19 cellular contexts compared by ENCODE assay signal in genomic region chr16:88965411-88965810, GRCh38. TPM values are rescaled to one million over a fixed set of nuclear protein-coding genes. Genes with fewer than 3 reads are reported as not detected.
"Had no signal": no experiment of that assay in that cellular context is flagged by ENCODE, and none has a peak within 500 bp of the region (broad histone marks: within the 10 kb centered on the region; RNA-seq: fewer than 3 reads in every experiment).

No MANE protein-coding gene starts in this region.

- H3K27me3 ChIP-seq: ascending aorta had no signal

- ATAC-seq: activated CD4-positive, CD25-positive, alpha-beta regulatory T cell treated with anti-CD3 and anti-CD28 coated beads, Interleukin-2, amount 50 U/mL, for 24 hours; activated T-helper 17 cell treated with anti-CD3 and anti-CD28 coated beads, Interleukin-2, amount 50 U/mL, for 72 hours; effector memory CD8-positive, alpha-beta T cell; foreskin keratinocyte; stimulated activated naive CD8-positive, alpha-beta T cell treated with anti-CD3 and anti-CD28 coated beads, Interleukin-15, Interleukin-2, amounts not matched to agents 100 U/mL and 50 U/mL, for 24 hours had no signal

- H3K9me3 ChIP-seq: ascending aorta, breast epithelium had no signal

- H3K27ac ChIP-seq: ascending aorta, breast epithelium, foreskin keratinocyte, skin epidermis had no signal

- H3K4me3 ChIP-seq: ascending aorta, breast epithelium, skin epidermis had no signal

- DNase-seq: activated CD4-positive, alpha-beta T cell treated with anti-CD3 and anti-CD28 coated beads, Interleukin-2, amount 50 U/mL, for 1 hour; activated naive CD4-positive, alpha-beta T cell treated with anti-CD3 and anti-CD28 coated beads, Interleukin-2, amount 10 ng/mL, durations not matched to agents 7 days and 5 days; activated T-cell treated with anti-CD3 and anti-CD28 coated beads for 4 hours; dermis blood vessel endothelial cell; effector memory CD8-positive, alpha-beta T cell; foreskin keratinocyte; head of caudate nucleus; kidney glomerular epithelial cell; mesendoderm; nucleus accumbens; stimulated activated CD4-positive, alpha-beta T cell treated with anti-CD3 and anti-CD28 coated beads, Interleukin-4, amount 100 ng/mL, for 24 hours; stimulated activated naive CD8-positive, alpha-beta T cell treated with anti-CD3 and anti-CD28 coated beads, Interleukin-15, Interleukin-2, amounts not matched to agents 100 U/mL and 50 U/mL, for 24 hours; T-helper 9 cell had no signal

- H3K36me3 ChIP-seq: ascending aorta, breast epithelium had no signal

- H3K4me1 ChIP-seq: ascending aorta, breast epithelium, foreskin keratinocyte had no signal

RNA-seq across cellular contexts. Expression of gene CBFA2T3, which starts 11.6 kb away (rescaled TPM):
- total RNA-seq: chondrocyte, dermis blood vessel endothelial cell had no signal
